Comparison of ENCODE assay signal across 8 cellular contexts in the genomic region with DNA sequence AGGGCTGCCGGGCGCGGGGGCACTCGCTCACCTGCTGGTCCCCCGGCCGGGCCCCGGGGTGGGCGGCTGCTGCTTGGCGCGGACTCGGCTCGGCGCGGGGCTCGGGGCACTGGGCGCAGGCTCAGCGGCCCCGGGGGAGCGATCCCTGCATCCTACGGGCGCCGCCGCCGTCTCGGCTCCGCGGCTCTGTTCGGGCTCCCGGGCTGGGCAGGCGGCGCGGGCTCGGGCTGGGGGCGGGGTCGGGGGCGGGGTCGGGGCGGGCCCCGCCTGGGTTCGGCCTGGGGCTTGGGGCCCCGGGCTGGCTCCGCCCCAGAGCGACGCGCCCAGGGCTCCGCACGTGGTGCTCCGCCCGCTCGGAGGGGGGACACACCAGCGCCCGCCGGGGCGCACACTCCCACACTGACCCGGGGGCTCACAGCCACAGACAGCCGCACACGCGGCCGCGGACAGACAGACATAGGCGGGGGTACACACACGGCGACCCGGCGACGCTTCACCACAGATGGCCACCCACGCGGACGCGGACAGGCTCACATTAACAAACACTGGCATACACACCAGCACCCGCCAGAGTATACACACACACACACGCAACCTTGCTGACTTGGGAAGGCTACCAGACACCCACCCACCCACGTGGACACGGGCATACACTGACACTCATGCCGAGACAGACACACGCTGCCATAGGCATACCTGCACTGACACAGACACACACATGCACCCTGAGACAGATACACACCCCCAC. TPM values are rescaled to one million over a fixed set of nuclear protein-coding genes. Genes with fewer than 3 reads are reported as not detected.
DNase-seq lines count a peak whose midpoint lies in the region; ATAC-seq and TF ChIP-seq lines count a peak whose summit lies in the region.

A gene (minus strand): TSS at position 188 of the 748 bp plus-strand sequence. CDS start 16,380 bp downstream, outside the sequence.

- H3K36me3 ChIP-seq in GM06990 (ENCODE audit: control insufficient read depth, insufficient read depth, low read length), result no peaks in the 10 kb centered on the region

- no peak for TF ChIP-seq CTCF in GM06990 (IDR thresholded peaks at IDR 0.05; ENCODE audit: insufficient read depth, low read length, poor library complexity, severe bottlenecking)
- TF ChIP-seq CTCF in astrocyte of the cerebellum (IDR thresholded peaks at IDR 0.05; ENCODE audit: low read depth, low read length, missing control alignments), result no peak

- H3K27me3 ChIP-seq in GM06990 (replicated peaks; ENCODE audit: control insufficient read depth, insufficient read depth, low read length), result peaks cover 2% of the 10 kb centered on the region

- ATAC-seq in HG02981 (IDR thresholded peaks at IDR 0.05; ENCODE audit: unreplicated experiment), result peak; percentile 52

- DNase-seq in GM06990 (ENCODE audit: extremely low read depth, insufficient read length) (peak; percentile 42), SW 1271 (lab: John Stamatoyannopoulos, UW) (peak; percentile 28 to 66), astrocyte of the cerebellum (ENCODE audit: low read depth) (no peak), iPS-NIHi7 (ENCODE audit: extremely low spot score) (peak; percentile 93), NCI-H1092 treated with DMSO at 0.1 percent for 48 hours (lab: John Stamatoyannopoulos, UW) (no peak), occipital lobe (lab: John Stamatoyannopoulos, UW) (no peak)
- peak; percentile 58 for DNase-seq in stimulated activated CD4-positive, alpha-beta T cell treated with anti-CD3 and anti-CD28 coated beads, Interleukin-12 subunit alpha, Interleukin-12 subunit beta, amount 100 ng/mL, for 4 hours

- in situ Hi-C loops in astrocyte of the cerebellum (cut with HindIII; ENCODE audit: low sequenced_read_pairs), result loop anchor here (5.0 to 10.0 kb wide), 3 partner anchors 92 to 195 kb away; no protein-coding TSS in a partner anchor

- H3K4me3 ChIP-seq in GM06990 (replicated peaks; ENCODE audit: low read depth, low read length) (peak within 1 kb of the TSS; percentile 36), astrocyte of the cerebellum (ENCODE audit: low read depth, low read length) (peak within 1 kb of the TSS; percentile 54)

RNA-seq across cellular contexts. Expression of the gene that starts here (rescaled TPM):
- total RNA-seq in occipital lobe, result 0.16 TPM

Comparison
In these comparisons a context has a peak if more than half of its experiments do, and no peak if none do; other contexts are left out.
1. DNase-seq: peak in GM06990 (single experiment), SW 1271 (2 of 2), iPS-NIHi7 (single experiment) and stimulated activated CD4-positive, alpha-beta T cell treated with anti-CD3 and anti-CD28 coated beads, Interleukin-12 subunit alpha, Interleukin-12 subunit beta, amount 100 ng/mL, for 4 hours (single experiment); none in astrocyte of the cerebellum (single experiment), NCI-H1092 treated with DMSO at 0.1 percent for 48 hours (single experiment) and occipital lobe (single experiment).